ENCODE assay signal across 9 cellular contexts in genomic region chr12:122081697-122082221, GRCh38. TPM values are rescaled to one million over a fixed set of nuclear protein-coding genes. Genes with fewer than 3 reads are reported as not detected.
DNase-seq lines count a peak whose midpoint lies in the region; ATAC-seq and TF ChIP-seq lines count a peak whose summit lies in the region.
"Had no signal": no experiment of that assay in that cellular context is flagged by ENCODE, and none has a peak within 500 bp of the region (broad histone marks: within the 10 kb centered on the region; RNA-seq: fewer than 3 reads in every experiment).

No MANE protein-coding gene starts in this region.

- no peak for TF ChIP-seq CTCF in AG04449 (IDR thresholded peaks at IDR 0.05; ENCODE audit: insufficient read depth, low read length, missing control alignments)
- TF ChIP-seq CTCF in WI38 (IDR thresholded peaks at IDR 0.05; ENCODE audit: low read depth, low read length), result no peak
- no peak for TF ChIP-seq CTCF in fibroblast of villous mesenchyme (IDR thresholded peaks at IDR 0.05; ENCODE audit: insufficient read depth, low read depth, low read length)

- ATAC-seq in GM18505 (IDR thresholded peaks at IDR 0.05; ENCODE audit: unreplicated experiment), result peak; percentile 32
- ATAC-seq in HG03469 (IDR thresholded peaks at IDR 0.05; ENCODE audit: unreplicated experiment), result peak; percentile 40
- ATAC-seq in HG03439 (IDR thresholded peaks at IDR 0.05; ENCODE audit: unreplicated experiment), result no peak
- ATAC-seq: HCT116 had no signal

- peaks cover 9% of the 10 kb centered on the region for H3K36me3 ChIP-seq in rectal smooth muscle tissue (ENCODE audit: control insufficient read depth, insufficient read depth, low read length)

- H3K27ac ChIP-seq in rectal smooth muscle tissue (ENCODE audit: low read depth, low read length), result peak overlapping the region; percentile 78

- TF ChIP-seq POLR2A in GM18505 (IDR thresholded peaks at IDR 0.05; ENCODE audit: borderline replicate concordance, extremely low read depth, insufficient read depth, insufficient read length), result peak; percentile 30

- peak overlapping the region; percentile 34 for H3K9ac ChIP-seq in rectal smooth muscle tissue (ENCODE audit: low read length)

- DNase-seq in AG04449 (ENCODE audit: low read depth, low spot score) (no peak), fibroblast of villous mesenchyme (ENCODE audit: low read depth) (peak; percentile 96), OCI-M2 (lab: John Stamatoyannopoulos, UW; ENCODE audit: unreplicated experiment) (no peak)

- H3K27me3 ChIP-seq in rectal smooth muscle tissue (ENCODE audit: control insufficient read depth, insufficient read depth, low read length), result no peaks in the 10 kb centered on the region

- H3K4me1 ChIP-seq in rectal smooth muscle tissue (ENCODE audit: control insufficient read depth, insufficient read depth, low read length), result peaks cover 32% of the 10 kb centered on the region

- CTCF ChIA-PET in AG04449 (lab: Yijun Ruan, JAX), result interaction anchor here (1.1 to 4.2 kb wide), 3 partner anchors 15 to 188 kb away, joined by 3 to 26 read pairs (median 8); no protein-coding TSS in a partner anchor

- POLR2A ChIA-PET in AG04449 (lab: Yijun Ruan, JAX), result interaction anchor here (2.0 kb wide), 1 partner anchor 14 kb away, joined by 7 read pairs; no protein-coding TSS in a partner anchor

- H3K4me3 ChIP-seq in AG04449 (ENCODE audit: low read depth, low read length), result peak overlapping the region; percentile 86
- peak overlapping the region; percentile 74 for H3K4me3 ChIP-seq in WI38 (ENCODE audit: low read depth, low read length)
- peak overlapping the region; percentile 87 for H3K4me3 ChIP-seq in fibroblast of villous mesenchyme (ENCODE audit: low read depth, low read length)
- H3K4me3 ChIP-seq in rectal smooth muscle tissue (ENCODE audit: low read length), result peak overlapping the region; percentile 77

RNA-seq across cellular contexts. Expression of gene MLXIP, which starts 3.2 kb away (rescaled TPM):
- 16.4 and 18.4 TPM in 2 replicates for total RNA-seq in fibroblast of villous mesenchyme
